ENCODE assay signal across 2 cellular contexts in the genomic region with DNA sequence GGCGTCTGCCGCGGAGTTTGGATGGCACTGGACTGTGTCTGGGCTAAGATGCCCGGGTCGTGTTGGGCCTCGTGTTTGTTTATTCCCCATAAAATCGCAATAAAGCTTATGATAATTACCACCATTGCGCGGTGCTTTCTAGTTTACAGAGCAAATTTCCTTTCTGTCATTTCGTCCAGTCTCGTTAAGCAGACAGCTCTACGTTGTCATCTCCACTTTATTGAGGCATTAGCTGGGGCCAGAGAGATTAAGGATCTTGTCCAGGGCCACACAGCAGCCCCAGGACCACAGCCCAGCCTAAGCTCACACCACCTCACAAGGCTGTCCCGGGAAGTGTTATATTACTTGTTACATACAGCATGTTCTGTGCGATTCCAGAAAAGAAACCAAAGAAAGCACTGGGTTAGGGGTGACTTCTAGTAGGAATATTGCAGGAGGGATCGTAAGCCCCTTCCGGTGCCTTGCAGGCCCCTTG.
TF ChIP-seq lines count a peak whose summit lies in the region.

No MANE protein-coding gene starts in this region.

TF ChIP-seq in SK-N-SH, 30 proteins besides CTCF, POLR2A, EP300 and RAD21 (continued from another document):
- TF ChIP-seq, protein P1, sequence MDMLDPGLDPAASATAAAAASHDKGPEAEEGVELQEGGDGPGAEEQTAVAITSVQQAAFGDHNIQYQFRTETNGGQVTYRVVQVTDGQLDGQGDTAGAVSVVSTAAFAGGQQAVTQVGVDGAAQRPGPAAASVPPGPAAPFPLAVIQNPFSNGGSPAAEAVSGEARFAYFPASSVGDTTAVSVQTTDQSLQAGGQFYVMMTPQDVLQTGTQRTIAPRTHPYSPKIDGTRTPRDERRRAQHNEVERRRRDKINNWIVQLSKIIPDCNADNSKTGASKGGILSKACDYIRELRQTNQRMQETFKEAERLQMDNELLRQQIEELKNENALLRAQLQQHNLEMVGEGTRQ (IDR thresholded peaks at IDR 0.05; ENCODE audit: borderline replicate concordance, low read depth, low read length), result no peak
- no peak for TF ChIP-seq EZH2phosphoT487 (IDR thresholded peaks at IDR 0.05; ENCODE audit: borderline replicate concordance, low read depth)
- no peak for TF ChIP-seq RXRA (IDR thresholded peaks at IDR 0.05; ENCODE audit: borderline replicate concordance, low read depth)
- TF ChIP-seq, protein P2, sequence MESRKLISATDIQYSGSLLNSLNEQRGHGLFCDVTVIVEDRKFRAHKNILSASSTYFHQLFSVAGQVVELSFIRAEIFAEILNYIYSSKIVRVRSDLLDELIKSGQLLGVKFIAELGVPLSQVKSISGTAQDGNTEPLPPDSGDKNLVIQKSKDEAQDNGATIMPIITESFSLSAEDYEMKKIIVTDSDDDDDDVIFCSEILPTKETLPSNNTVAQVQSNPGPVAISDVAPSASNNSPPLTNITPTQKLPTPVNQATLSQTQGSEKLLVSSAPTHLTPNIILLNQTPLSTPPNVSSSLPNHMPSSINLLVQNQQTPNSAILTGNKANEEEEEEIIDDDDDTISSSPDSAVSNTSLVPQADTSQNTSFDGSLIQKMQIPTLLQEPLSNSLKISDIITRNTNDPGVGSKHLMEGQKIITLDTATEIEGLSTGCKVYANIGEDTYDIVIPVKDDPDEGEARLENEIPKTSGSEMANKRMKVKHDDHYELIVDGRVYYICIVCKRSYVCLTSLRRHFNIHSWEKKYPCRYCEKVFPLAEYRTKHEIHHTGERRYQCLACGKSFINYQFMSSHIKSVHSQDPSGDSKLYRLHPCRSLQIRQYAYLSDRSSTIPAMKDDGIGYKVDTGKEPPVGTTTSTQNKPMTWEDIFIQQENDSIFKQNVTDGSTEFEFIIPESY (IDR thresholded peaks at IDR 0.05; ENCODE audit: borderline replicate concordance, low read depth), result no peak
- no peak for TF ChIP-seq NFIC (IDR thresholded peaks at IDR 0.05; ENCODE audit: borderline replicate concordance)
- no peak for TF ChIP-seq ELF1 (IDR thresholded peaks at IDR 0.05)
- TF ChIP-seq CHD2 (IDR thresholded peaks at IDR 0.05; ENCODE audit: low read length, partially characterized antibody), result no peak
- TF ChIP-seq, protein P3, sequence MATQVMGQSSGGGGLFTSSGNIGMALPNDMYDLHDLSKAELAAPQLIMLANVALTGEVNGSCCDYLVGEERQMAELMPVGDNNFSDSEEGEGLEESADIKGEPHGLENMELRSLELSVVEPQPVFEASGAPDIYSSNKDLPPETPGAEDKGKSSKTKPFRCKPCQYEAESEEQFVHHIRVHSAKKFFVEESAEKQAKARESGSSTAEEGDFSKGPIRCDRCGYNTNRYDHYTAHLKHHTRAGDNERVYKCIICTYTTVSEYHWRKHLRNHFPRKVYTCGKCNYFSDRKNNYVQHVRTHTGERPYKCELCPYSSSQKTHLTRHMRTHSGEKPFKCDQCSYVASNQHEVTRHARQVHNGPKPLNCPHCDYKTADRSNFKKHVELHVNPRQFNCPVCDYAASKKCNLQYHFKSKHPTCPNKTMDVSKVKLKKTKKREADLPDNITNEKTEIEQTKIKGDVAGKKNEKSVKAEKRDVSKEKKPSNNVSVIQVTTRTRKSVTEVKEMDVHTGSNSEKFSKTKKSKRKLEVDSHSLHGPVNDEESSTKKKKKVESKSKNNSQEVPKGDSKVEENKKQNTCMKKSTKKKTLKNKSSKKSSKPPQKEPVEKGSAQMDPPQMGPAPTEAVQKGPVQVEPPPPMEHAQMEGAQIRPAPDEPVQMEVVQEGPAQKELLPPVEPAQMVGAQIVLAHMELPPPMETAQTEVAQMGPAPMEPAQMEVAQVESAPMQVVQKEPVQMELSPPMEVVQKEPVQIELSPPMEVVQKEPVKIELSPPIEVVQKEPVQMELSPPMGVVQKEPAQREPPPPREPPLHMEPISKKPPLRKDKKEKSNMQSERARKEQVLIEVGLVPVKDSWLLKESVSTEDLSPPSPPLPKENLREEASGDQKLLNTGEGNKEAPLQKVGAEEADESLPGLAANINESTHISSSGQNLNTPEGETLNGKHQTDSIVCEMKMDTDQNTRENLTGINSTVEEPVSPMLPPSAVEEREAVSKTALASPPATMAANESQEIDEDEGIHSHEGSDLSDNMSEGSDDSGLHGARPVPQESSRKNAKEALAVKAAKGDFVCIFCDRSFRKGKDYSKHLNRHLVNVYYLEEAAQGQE (IDR thresholded peaks at IDR 0.05; ENCODE audit: low read depth, low read length), result no peak
- no peak for TF ChIP-seq MXI1 (IDR thresholded peaks at IDR 0.05; ENCODE audit: low read depth, low read length)
- no peak for TF ChIP-seq NRF1 (IDR thresholded peaks at IDR 0.05; ENCODE audit: low read depth, low read length)
- no peak for TF ChIP-seq GABPA (IDR thresholded peaks at IDR 0.05; ENCODE audit: low read depth)
- TF ChIP-seq, protein P4, sequence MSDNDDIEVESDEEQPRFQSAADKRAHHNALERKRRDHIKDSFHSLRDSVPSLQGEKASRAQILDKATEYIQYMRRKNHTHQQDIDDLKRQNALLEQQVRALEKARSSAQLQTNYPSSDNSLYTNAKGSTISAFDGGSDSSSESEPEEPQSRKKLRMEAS (IDR thresholded peaks at IDR 0.05; ENCODE audit: low read depth), result no peak
- TF ChIP-seq, protein P5, sequence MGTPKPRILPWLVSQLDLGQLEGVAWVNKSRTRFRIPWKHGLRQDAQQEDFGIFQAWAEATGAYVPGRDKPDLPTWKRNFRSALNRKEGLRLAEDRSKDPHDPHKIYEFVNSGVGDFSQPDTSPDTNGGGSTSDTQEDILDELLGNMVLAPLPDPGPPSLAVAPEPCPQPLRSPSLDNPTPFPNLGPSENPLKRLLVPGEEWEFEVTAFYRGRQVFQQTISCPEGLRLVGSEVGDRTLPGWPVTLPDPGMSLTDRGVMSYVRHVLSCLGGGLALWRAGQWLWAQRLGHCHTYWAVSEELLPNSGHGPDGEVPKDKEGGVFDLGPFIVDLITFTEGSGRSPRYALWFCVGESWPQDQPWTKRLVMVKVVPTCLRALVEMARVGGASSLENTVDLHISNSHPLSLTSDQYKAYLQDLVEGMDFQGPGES (IDR thresholded peaks at IDR 0.05; ENCODE audit: low read depth, low read length), result no peak

TF ChIP-seq in SK-N-SH treated with all-trans-retinoic acid at 6 μM for 48 hours, 23 proteins besides CTCF, POLR2A, EP300 and RAD21 (continued from another document):
- TF ChIP-seq, protein P6, sequence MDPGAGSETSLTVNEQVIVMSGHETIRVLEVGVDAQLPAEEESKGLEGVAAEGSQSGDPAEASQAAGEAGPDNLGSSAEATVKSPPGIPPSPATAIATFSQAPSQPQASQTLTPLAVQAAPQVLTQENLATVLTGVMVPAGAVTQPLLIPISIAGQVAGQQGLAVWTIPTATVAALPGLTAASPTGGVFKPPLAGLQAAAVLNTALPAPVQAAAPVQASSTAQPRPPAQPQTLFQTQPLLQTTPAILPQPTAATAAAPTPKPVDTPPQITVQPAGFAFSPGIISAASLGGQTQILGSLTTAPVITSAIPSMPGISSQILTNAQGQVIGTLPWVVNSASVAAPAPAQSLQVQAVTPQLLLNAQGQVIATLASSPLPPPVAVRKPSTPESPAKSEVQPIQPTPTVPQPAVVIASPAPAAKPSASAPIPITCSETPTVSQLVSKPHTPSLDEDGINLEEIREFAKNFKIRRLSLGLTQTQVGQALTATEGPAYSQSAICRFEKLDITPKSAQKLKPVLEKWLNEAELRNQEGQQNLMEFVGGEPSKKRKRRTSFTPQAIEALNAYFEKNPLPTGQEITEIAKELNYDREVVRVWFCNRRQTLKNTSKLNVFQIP (CRISPR knock-in tag; IDR thresholded peaks at IDR 0.05; ENCODE audit: borderline replicate concordance, low read depth), result no peak
- TF ChIP-seq OSR1 (CRISPR knock-in tag; IDR thresholded peaks at IDR 0.05), result no peak
- TF ChIP-seq, protein P7, sequence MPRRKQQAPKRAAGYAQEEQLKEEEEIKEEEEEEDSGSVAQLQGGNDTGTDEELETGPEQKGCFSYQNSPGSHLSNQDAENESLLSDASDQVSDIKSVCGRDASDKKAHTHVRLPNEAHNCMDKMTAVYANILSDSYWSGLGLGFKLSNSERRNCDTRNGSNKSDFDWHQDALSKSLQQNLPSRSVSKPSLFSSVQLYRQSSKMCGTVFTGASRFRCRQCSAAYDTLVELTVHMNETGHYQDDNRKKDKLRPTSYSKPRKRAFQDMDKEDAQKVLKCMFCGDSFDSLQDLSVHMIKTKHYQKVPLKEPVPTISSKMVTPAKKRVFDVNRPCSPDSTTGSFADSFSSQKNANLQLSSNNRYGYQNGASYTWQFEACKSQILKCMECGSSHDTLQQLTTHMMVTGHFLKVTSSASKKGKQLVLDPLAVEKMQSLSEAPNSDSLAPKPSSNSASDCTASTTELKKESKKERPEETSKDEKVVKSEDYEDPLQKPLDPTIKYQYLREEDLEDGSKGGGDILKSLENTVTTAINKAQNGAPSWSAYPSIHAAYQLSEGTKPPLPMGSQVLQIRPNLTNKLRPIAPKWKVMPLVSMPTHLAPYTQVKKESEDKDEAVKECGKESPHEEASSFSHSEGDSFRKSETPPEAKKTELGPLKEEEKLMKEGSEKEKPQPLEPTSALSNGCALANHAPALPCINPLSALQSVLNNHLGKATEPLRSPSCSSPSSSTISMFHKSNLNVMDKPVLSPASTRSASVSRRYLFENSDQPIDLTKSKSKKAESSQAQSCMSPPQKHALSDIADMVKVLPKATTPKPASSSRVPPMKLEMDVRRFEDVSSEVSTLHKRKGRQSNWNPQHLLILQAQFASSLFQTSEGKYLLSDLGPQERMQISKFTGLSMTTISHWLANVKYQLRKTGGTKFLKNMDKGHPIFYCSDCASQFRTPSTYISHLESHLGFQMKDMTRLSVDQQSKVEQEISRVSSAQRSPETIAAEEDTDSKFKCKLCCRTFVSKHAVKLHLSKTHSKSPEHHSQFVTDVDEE (CRISPR knock-in tag; IDR thresholded peaks at IDR 0.05), result no peak
- no peak for TF ChIP-seq ZC3H10 (CRISPR knock-in tag; IDR thresholded peaks at IDR 0.05)
- TF ChIP-seq, protein P8, sequence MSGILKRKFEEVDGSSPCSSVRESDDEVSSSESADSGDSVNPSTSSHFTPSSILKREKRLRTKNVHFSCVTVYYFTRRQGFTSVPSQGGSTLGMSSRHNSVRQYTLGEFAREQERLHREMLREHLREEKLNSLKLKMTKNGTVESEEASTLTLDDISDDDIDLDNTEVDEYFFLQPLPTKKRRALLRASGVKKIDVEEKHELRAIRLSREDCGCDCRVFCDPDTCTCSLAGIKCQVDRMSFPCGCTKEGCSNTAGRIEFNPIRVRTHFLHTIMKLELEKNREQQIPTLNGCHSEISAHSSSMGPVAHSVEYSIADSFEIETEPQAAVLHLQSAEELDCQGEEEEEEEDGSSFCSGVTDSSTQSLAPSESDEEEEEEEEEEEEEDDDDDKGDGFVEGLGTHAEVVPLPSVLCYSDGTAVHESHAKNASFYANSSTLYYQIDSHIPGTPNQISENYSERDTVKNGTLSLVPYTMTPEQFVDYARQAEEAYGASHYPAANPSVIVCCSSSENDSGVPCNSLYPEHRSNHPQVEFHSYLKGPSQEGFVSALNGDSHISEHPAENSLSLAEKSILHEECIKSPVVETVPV (CRISPR knock-in tag; IDR thresholded peaks at IDR 0.05), result no peak
- no peak for TF ChIP-seq ZNF8 (CRISPR knock-in tag; IDR thresholded peaks at IDR 0.05)
- TF ChIP-seq, protein P9, sequence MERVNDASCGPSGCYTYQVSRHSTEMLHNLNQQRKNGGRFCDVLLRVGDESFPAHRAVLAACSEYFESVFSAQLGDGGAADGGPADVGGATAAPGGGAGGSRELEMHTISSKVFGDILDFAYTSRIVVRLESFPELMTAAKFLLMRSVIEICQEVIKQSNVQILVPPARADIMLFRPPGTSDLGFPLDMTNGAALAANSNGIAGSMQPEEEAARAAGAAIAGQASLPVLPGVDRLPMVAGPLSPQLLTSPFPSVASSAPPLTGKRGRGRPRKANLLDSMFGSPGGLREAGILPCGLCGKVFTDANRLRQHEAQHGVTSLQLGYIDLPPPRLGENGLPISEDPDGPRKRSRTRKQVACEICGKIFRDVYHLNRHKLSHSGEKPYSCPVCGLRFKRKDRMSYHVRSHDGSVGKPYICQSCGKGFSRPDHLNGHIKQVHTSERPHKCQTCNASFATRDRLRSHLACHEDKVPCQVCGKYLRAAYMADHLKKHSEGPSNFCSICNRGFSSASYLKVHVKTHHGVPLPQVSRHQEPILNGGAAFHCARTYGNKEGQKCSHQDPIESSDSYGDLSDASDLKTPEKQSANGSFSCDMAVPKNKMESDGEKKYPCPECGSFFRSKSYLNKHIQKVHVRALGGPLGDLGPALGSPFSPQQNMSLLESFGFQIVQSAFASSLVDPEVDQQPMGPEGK (CRISPR knock-in tag; IDR thresholded peaks at IDR 0.05; ENCODE audit: borderline replicate concordance), result no peak
- no peak for TF ChIP-seq ZFP3 (CRISPR knock-in tag; IDR thresholded peaks at IDR 0.05)
- TF ChIP-seq BACH2 (CRISPR knock-in tag; IDR thresholded peaks at IDR 0.05; ENCODE audit: borderline replicate concordance), result no peak
- TF ChIP-seq, protein P10, sequence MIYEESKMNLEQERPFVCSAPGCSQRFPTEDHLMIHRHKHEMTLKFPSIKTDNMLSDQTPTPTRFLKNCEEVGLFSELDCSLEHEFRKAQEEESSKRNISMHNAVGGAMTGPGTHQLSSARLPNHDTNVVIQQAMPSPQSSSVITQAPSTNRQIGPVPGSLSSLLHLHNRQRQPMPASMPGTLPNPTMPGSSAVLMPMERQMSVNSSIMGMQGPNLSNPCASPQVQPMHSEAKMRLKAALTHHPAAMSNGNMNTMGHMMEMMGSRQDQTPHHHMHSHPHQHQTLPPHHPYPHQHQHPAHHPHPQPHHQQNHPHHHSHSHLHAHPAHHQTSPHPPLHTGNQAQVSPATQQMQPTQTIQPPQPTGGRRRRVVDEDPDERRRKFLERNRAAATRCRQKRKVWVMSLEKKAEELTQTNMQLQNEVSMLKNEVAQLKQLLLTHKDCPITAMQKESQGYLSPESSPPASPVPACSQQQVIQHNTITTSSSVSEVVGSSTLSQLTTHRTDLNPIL (CRISPR knock-in tag; IDR thresholded peaks at IDR 0.05; ENCODE audit: low read depth), result no peak
- no peak for TF ChIP-seq ZNF565 (CRISPR knock-in tag; conservative IDR thresholded peaks at IDR 0.05; ENCODE audit: low read depth)
